In genomic region chr6:24228681-24229255, GRCh38 we compare ENCODE assay signal across 12 cellular contexts.
A peak's percentile ranks its signal among the peaks of the same experiment; 100 is the strongest.
DNase-seq lines count a peak whose midpoint lies in the region; ATAC-seq and TF ChIP-seq lines count a peak whose summit lies in the region.
"Had no signal": no experiment of that assay in that cellular context is flagged by ENCODE, and none has a peak within 500 bp of the region (broad histone marks: within the 10 kb centered on the region; RNA-seq: fewer than 3 reads in every experiment).

No MANE protein-coding gene starts in this region.

- H3K4me2 ChIP-seq in BLaER1 treated with 17β-estradiol and CSF1 and Interleukin-3, amounts not matched to agents 10 nM and 100 nM, result peak overlapping the region in 9 of 11 experiments; percentile 2 to 86 (median 71); a peak in 16 of 22 replicates

- TF ChIP-seq CTCF in uterus (IDR thresholded peaks at IDR 0.05), result no peak
- TF ChIP-seq CTCF in sigmoid colon (IDR thresholded peaks at IDR 0.05), result no peak

- DNase-seq in SK-MEL-5 (ENCODE audit: low read depth, low spot score), result peak; percentile 28
- DNase-seq in kidney tubule cell (ENCODE audit: low spot score), result peak; percentile 91
- DNase-seq in uterus, result no peak
- no peak for DNase-seq in T-helper 2 cell
- no peak for DNase-seq in activated T-cell treated with anti-CD3 and anti-CD28 coated beads, Interleukin-2, amount 50 U/mL, for 48 hours
- no peak for DNase-seq in sigmoid colon
- DNase-seq: activated CD4-positive, alpha-beta T cell treated with anti-CD3 and anti-CD28 coated beads, Interleukin-2, amount 10 ng/mL, durations not matched to agents 7 days and 5 days; NCI-H2081; ovary; stomach had no signal

- H3K27me3 ChIP-seq in BLaER1 treated with 17β-estradiol and CSF1 and Interleukin-3, amounts not matched to agents 10 nM and 100 nM, result no peaks in the 10 kb centered on the region
- H3K27me3 ChIP-seq in uterus, result no peaks in the 10 kb centered on the region
- H3K27me3 ChIP-seq in sigmoid colon, result peaks cover 0 to 4% (median 0%) of the 10 kb centered on the region in 3 donors
- H3K27me3 ChIP-seq: ovary, stomach had no signal

- TF ChIP-seq EP300 in sigmoid colon (IDR thresholded peaks at IDR 0.05), result no peak

- in situ Hi-C loops in SK-MEL-5 (cut with HindIII; ENCODE audit: low pct_unique_long_range_greater_than_20kb, low sequenced_read_pairs), result no loop called here

- no peak for TF ChIP-seq POLR2A in uterus (IDR thresholded peaks at IDR 0.05)
- no peak for TF ChIP-seq POLR2A in sigmoid colon (IDR thresholded peaks at IDR 0.05)

- H3K27ac ChIP-seq in BLaER1 treated with 17β-estradiol and CSF1 and Interleukin-3, amounts not matched to agents 10 nM and 100 nM, result peak overlapping the region; percentile 32 to 95 (median 69); a peak in 18 of 22 replicates
- H3K27ac ChIP-seq in uterus (peak overlapping the region in 1 of 2 donors; percentile 11), sigmoid colon (no peak overlapping the region)
- H3K27ac ChIP-seq: ovary, stomach had no signal

- intact Hi-C loops in uterus (cut with DNase I; ENCODE audit: low total_unique reads), result no loop called here
- intact Hi-C loops in sigmoid colon (cut with DNase I), result no loop called here

- H3K4me3 ChIP-seq in BLaER1 treated with 17β-estradiol and CSF1 and Interleukin-3, amounts not matched to agents 10 nM and 100 nM, result peak overlapping the region in 2 of 10 experiments; percentile 6 to 41; a peak in 2 of 20 replicates
- no peak overlapping the region for H3K4me3 ChIP-seq in uterus
- H3K4me3 ChIP-seq in sigmoid colon, result no peak overlapping the region
- H3K4me3 ChIP-seq: ovary, stomach had no signal

- 64 to 77% methylated on average over 3 of the region's 3 CpGs for WGBS in sigmoid colon, 2 donors

- ATAC-seq in HG02610 (IDR thresholded peaks at IDR 0.05; ENCODE audit: unreplicated experiment), result peak; percentile 78

- H3K4me1 ChIP-seq in BLaER1 treated with 17β-estradiol and CSF1 and Interleukin-3, amounts not matched to agents 10 nM and 100 nM, result peaks cover 0 to 65% (median 23%) of the 10 kb centered on the region in 10 experiments; a peak in 13 of 20 replicates
- H3K4me1 ChIP-seq in uterus (no peaks in the 10 kb centered on the region), sigmoid colon (peaks cover 0 to 22% (median 2%) of the 10 kb centered on the region in 4 donors)
- H3K4me1 ChIP-seq: stomach had no signal

- no peaks in the 10 kb centered on the region for H3K9me3 ChIP-seq in BLaER1 treated with 17β-estradiol and CSF1 and Interleukin-3, amounts not matched to agents 10 nM and 100 nM (replicated peaks in 1 of 11)
- H3K9me3 ChIP-seq in uterus (no peaks in the 10 kb centered on the region), sigmoid colon (no peaks in the 10 kb centered on the region)
- H3K9me3 ChIP-seq: ovary, stomach had no signal

- H4K20me1 ChIP-seq in BLaER1 treated with 17β-estradiol and CSF1 and Interleukin-3, amounts not matched to agents 10 nM and 100 nM, result no peaks in the 10 kb centered on the region

- peak overlapping the region in 7 of 11 experiments; percentile 8 to 79 (median 61); a peak in 12 of 22 replicates for H3K9ac ChIP-seq in BLaER1 treated with 17β-estradiol and CSF1 and Interleukin-3, amounts not matched to agents 10 nM and 100 nM

- no peaks in the 10 kb centered on the region for H3K36me3 ChIP-seq in BLaER1 treated with 17β-estradiol and CSF1 and Interleukin-3, amounts not matched to agents 10 nM and 100 nM
- H3K36me3 ChIP-seq in uterus, result no peaks in the 10 kb centered on the region
- no peaks in the 10 kb centered on the region for H3K36me3 ChIP-seq in sigmoid colon
- H3K36me3 ChIP-seq: ovary, stomach had no signal

Comparison
In these comparisons a context has a peak if more than half of its experiments do, and no peak if none do; other contexts are left out.
1. H3K27ac ChIP-seq: peak in BLaER1 treated with 17β-estradiol and CSF1 and Interleukin-3, amounts not matched to agents 10 nM and 100 nM (11 of 11); none in sigmoid colon (0 of 4).
2. DNase-seq: peak in SK-MEL-5 (single experiment) and kidney tubule cell (single experiment); none in uterus (0 of 2), T-helper 2 cell (0 of 5), activated T-cell treated with anti-CD3 and anti-CD28 coated beads, Interleukin-2, amount 50 U/mL, for 48 hours (0 of 2) and sigmoid colon (single experiment).